In the genomic region with DNA sequence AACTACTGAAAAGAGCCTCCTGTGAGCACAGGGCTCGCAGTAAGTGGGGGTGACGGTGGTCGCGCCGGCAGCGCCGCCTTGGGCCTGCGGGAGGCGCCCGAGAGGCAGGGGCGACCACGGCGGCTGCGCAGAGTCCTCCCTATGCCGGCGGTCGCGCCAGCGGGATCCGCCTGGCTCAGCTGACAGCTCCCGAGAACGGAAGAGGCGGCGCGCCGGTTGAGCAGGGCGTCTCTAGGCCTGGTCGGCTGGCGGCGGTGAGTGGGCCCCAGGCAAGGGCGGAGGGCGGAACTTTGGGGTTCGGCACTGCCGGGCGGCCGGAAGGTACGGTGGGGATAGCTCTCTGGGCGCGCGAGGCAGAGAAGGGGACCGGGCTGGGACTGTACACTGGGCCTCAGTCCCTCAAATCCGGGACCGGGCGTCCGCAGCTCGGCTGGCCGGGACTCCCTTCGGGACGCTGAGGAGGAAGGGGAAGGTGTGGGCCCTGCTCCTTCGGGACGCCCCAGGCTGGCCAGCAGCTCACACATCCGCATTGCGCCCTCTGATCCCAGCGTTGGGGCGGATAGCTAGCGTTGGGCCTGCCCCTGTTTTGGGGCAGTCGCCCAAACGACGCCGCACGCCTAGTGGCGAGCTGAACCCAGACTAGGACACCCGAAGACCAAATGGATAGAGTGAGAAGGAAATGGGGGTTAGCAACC, we compare ENCODE assay signal across 8 cellular contexts. TPM values are rescaled to one million over a fixed set of nuclear protein-coding genes. Genes with fewer than 3 reads are reported as not detected.
DNase-seq lines count a peak whose midpoint lies in the region; ATAC-seq and TF ChIP-seq lines count a peak whose summit lies in the region.

A gene with protein sequence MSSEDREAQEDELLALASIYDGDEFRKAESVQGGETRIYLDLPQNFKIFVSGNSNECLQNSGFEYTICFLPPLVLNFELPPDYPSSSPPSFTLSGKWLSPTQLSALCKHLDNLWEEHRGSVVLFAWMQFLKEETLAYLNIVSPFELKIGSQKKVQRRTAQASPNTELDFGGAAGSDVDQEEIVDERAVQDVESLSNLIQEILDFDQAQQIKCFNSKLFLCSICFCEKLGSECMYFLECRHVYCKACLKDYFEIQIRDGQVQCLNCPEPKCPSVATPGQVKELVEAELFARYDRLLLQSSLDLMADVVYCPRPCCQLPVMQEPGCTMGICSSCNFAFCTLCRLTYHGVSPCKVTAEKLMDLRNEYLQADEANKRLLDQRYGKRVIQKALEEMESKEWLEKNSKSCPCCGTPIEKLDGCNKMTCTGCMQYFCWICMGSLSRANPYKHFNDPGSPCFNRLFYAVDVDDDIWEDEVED (plus strand): TSS at position 192 of the 695 bp plus-strand sequence. CDS start 4,484 bp downstream, outside the sequence.

- peak; percentile 92 for TF ChIP-seq CTCF in GM12873 (IDR thresholded peaks at IDR 0.05; ENCODE audit: insufficient read depth, low read depth, low read length, missing control alignments)
- TF ChIP-seq CTCF in heart left ventricle (IDR thresholded peaks at IDR 0.05) = peak; percentile 91 to 100 (median 99)
- TF ChIP-seq CTCF in progenitor cell of endocrine pancreas (IDR thresholded peaks at IDR 0.05; ENCODE audit: unreplicated experiment) = peak; percentile 94

- H3K9me3 Mint-ChIP-seq in progenitor cell of endocrine pancreas (ENCODE audit: low read depth) = no peaks in the 10 kb centered on the region

- peak within 1 kb of the TSS; percentile 98 for H3K27ac Mint-ChIP-seq in progenitor cell of endocrine pancreas

- H3K9me3 ChIP-seq in adipocyte (ENCODE audit: control insufficient read depth, low read length) = no peaks in the 10 kb centered on the region
- no peaks in the 10 kb centered on the region for H3K9me3 ChIP-seq in heart left ventricle

- 0 to 1% (median 0%) methylated on average over 32 to 63 of the region's 63 CpGs for WGBS in heart left ventricle, 4 donors

- H3K4me3 ChIP-seq in adipocyte (ENCODE audit: low read length) (peak within 1 kb of the TSS; percentile 97), heart left ventricle (peak within 1 kb of the TSS; percentile 38 to 97 (median 74))

- peak; percentile 93 for ATAC-seq in HG02642 (IDR thresholded peaks at IDR 0.05; ENCODE audit: poor library complexity, unreplicated experiment)
- peak; percentile 97 to 99 (median 99) for ATAC-seq in heart left ventricle

- H3K4me1 Mint-ChIP-seq in progenitor cell of endocrine pancreas (ENCODE audit: low read depth) = peaks cover 17% of the 10 kb centered on the region

- intact Hi-C loops in heart left ventricle (cut with DNase I) = no loop called here

- peaks cover 17% of the 10 kb centered on the region for H3K36me3 ChIP-seq in adipocyte (ENCODE audit: control insufficient read depth, insufficient read depth, low read length, severe bottlenecking)
- H3K36me3 ChIP-seq in heart left ventricle = peaks cover 0 to 35% (median 24%) of the 10 kb centered on the region in 9 donors

- H3K4me3 Mint-ChIP-seq in progenitor cell of endocrine pancreas (ENCODE audit: low read depth) = peak within 1 kb of the TSS; percentile 95

- peak; percentile 51 to 94 for TF ChIP-seq POLR2A in heart left ventricle (IDR thresholded peaks at IDR 0.05)

- no peaks in the 10 kb centered on the region for H3K27me3 Mint-ChIP-seq in progenitor cell of endocrine pancreas

- H3K4me1 ChIP-seq in adipocyte (ENCODE audit: control insufficient read depth, insufficient read depth, low read length) = peaks cover 33% of the 10 kb centered on the region
- peaks cover 3 to 35% (median 25%) of the 10 kb centered on the region in 12 donors for H3K4me1 ChIP-seq in heart left ventricle

- H3K9ac ChIP-seq in adipocyte (ENCODE audit: low read length) = peak within 1 kb of the TSS; percentile 93

- H3K27ac ChIP-seq in heart left ventricle = peak within 1 kb of the TSS; percentile 90 to 99 (median 96)

- peaks cover 10% of the 10 kb centered on the region for H3K36me3 Mint-ChIP-seq in progenitor cell of endocrine pancreas (ENCODE audit: insufficient read depth)

- H3K27me3 ChIP-seq in adipocyte (replicated peaks; ENCODE audit: control insufficient read depth, insufficient read depth, low read length) (no peaks in the 10 kb centered on the region), heart left ventricle (no peaks in the 10 kb centered on the region)

- DNase-seq in NCI-H1105 (lab: John Stamatoyannopoulos, UW) = peak; percentile 66
- DNase-seq in SW480 (ENCODE audit: low spot score) = peak; percentile 97
- peak; percentile 98 for DNase-seq in adipocyte (ENCODE audit: low read depth)
- peak; percentile 94 to 98 (median 97) for DNase-seq in heart left ventricle
- DNase-seq in progenitor cell of endocrine pancreas (ENCODE audit: low spot score, unreplicated experiment) = peak; percentile 89
- peak; percentile 94 for DNase-seq in ureter (ENCODE audit: low spot score)

RNA-seq across cellular contexts. Expression of the gene that starts here (rescaled TPM):
- total RNA-seq in heart left ventricle (100 to 1,000 TPM in 5 of 9 donors, 10 to 100 TPM in 4; 88.5 to 131 (median 103) TPM), progenitor cell of endocrine pancreas (35.5 and 37.3 TPM in 2 replicates), ureter (59.3 TPM)
- polyA plus RNA-seq in heart left ventricle = 100 to 1,000 TPM in 1 of 2 donors, 10 to 100 TPM in 1; 21.3 to 105 TPM

Comparison
In these comparisons a context has a peak if more than half of its experiments do, and no peak if none do; other contexts are left out.
1. Peak in every context shown above with its lines: DNase-seq, ATAC-seq, H3K4me3 ChIP-seq and H3K27ac ChIP-seq.